ENCODE assay signal across 13 cellular contexts in genomic region chr3:168591587-168591986, GRCh38.
A peak's percentile ranks its signal among the peaks of the same experiment; 100 is the strongest.
DNase-seq lines count a peak whose midpoint lies in the region; ATAC-seq and TF ChIP-seq lines count a peak whose summit lies in the region.
"Had no signal": no experiment of that assay in that cellular context is flagged by ENCODE, and none has a peak within 500 bp of the region (broad histone marks: within the 10 kb centered on the region; RNA-seq: fewer than 3 reads in every experiment).

No MANE protein-coding gene starts in this region.

- H3T11ph ChIP-seq in H9 (ENCODE audit: low read length), result no peak overlapping the region

- no peak overlapping the region for H3K27ac ChIP-seq in H9 (ENCODE audit: insufficient read length, low read depth, low read length)
- H3K27ac ChIP-seq: BLaER1 treated with 17β-estradiol and CSF1 and Interleukin-3, amounts not matched to agents 10 nM and 100 nM had no signal

- H3K4me1 Mint-ChIP-seq in H9, result peaks cover 7 to 19% of the 10 kb centered on the region in 2 experiments; a peak in 3 of 4 replicates
- peaks cover 25% of the 10 kb centered on the region for H3K4me1 Mint-ChIP-seq in WTC11
- H3K4me1 Mint-ChIP-seq in mesothelial cell of epicardium, result peaks cover 37% of the 10 kb centered on the region
- H3K4me1 Mint-ChIP-seq: CD4-positive, CD25-positive, alpha-beta regulatory T cell had no signal

- H2BK15ac ChIP-seq in H9 (ENCODE audit: low read depth, low read length), result no peak overlapping the region

- H4K20me1 ChIP-seq in H9 (ENCODE audit: control insufficient read depth, insufficient read depth, insufficient read length), result no peaks in the 10 kb centered on the region
- H4K20me1 ChIP-seq: BLaER1 treated with 17β-estradiol and CSF1 and Interleukin-3, amounts not matched to agents 10 nM and 100 nM had no signal

- H3K27me3 ChIP-seq in H9 (ENCODE audit: insufficient read depth, low read length), result no peaks in the 10 kb centered on the region
- H3K27me3 ChIP-seq: BLaER1 treated with 17β-estradiol and CSF1 and Interleukin-3, amounts not matched to agents 10 nM and 100 nM had no signal

- H4K5ac ChIP-seq in H9 (ENCODE audit: insufficient read length, low read depth, low read length), result no peak overlapping the region

- H2AFZ ChIP-seq in H9 (ENCODE audit: low read length), result no peak overlapping the region

- H3K4me1 ChIP-seq in H9 (ENCODE audit: insufficient read depth, low read length), result no peaks in the 10 kb centered on the region

- CTCF ChIA-PET in WTC11 (lab: Charles Lee), result interaction anchor here (1.4 kb wide), 1 partner anchor 24 kb away, joined by 3 read pairs; no protein-coding TSS in a partner anchor

- no peak overlapping the region for H3K4me3 Mint-ChIP-seq in H9
- no peak overlapping the region for H3K4me3 Mint-ChIP-seq in WTC11
- H3K4me3 Mint-ChIP-seq in mesothelial cell of epicardium, result no peak overlapping the region
- H3K4me3 Mint-ChIP-seq: CD4-positive, CD25-positive, alpha-beta regulatory T cell had no signal

- H2BK5ac ChIP-seq in H9 (ENCODE audit: insufficient read length, low read length), result no peak overlapping the region

- H2BK12ac ChIP-seq in H9 (ENCODE audit: insufficient read length, low read depth, low read length), result no peak overlapping the region

- no peak overlapping the region for H3K18ac ChIP-seq in H9 (ENCODE audit: insufficient read length, low read depth, low read length)

- no peak overlapping the region for H4K91ac ChIP-seq in H9 (ENCODE audit: insufficient read length, low read depth, low read length)

- H4K8ac ChIP-seq in H9 (replicated peaks; ENCODE audit: insufficient read length, low read depth, low read length), result no peak overlapping the region

- H3K27me3 Mint-ChIP-seq in H9 (ENCODE audit: low read depth), result no peaks in the 10 kb centered on the region
- no peaks in the 10 kb centered on the region for H3K27me3 Mint-ChIP-seq in WTC11 (ENCODE audit: low read depth)
- H3K27me3 Mint-ChIP-seq in mesothelial cell of epicardium (ENCODE audit: low read depth), result no peaks in the 10 kb centered on the region
- H3K27me3 Mint-ChIP-seq: CD4-positive, CD25-positive, alpha-beta regulatory T cell had no signal

- no peak for DNase-seq in H9
- DNase-seq in NCI-H69 (lab: John Stamatoyannopoulos, UW), result peak; percentile 43
- DNase-seq in WTC11 (ENCODE audit: low spot score), result no peak
- no peak for DNase-seq in mesothelial cell of epicardium (ENCODE audit: low spot score in 2 of 2, unreplicated experiment in 2 of 2)
- no peak for DNase-seq in stimulated activated CD4-positive, alpha-beta T cell treated with anti-CD3 and anti-CD28 coated beads, Interleukin-15, amount 100 ng/mL, for 24 hours
- no peak for DNase-seq in omental fat pad (ENCODE audit: low spot score)
- DNase-seq in NCI-H2081 treated with DMSO at 0.1 percent for 48 hours (lab: John Stamatoyannopoulos, UW), result no peak
- DNase-seq: ACHN; CD4-positive, CD25-positive, alpha-beta regulatory T cell; IMR-90 had no signal

- POLR2A ChIA-PET in WTC11 (lab: Charles Lee), result no interaction called here

- ATAC-seq in WTC11 (no peak), GM19467 (IDR thresholded peaks at IDR 0.05; ENCODE audit: unreplicated experiment) (no peak), omental fat pad (ENCODE audit: low FRiP score) (no peak)
- ATAC-seq: GM12878 had no signal

- no peaks in the 10 kb centered on the region for H3K79me2 ChIP-seq in H9 (ENCODE audit: insufficient read depth, low read length)

- H3K4ac ChIP-seq in H9 (ENCODE audit: low read depth, low read length), result no peak overlapping the region

- H3K27ac Mint-ChIP-seq in H9, result peak overlapping the region; percentile 5 to 81 (median 10); a peak in 5 of 7 replicates
- H3K27ac Mint-ChIP-seq in WTC11, result peak overlapping the region; percentile 7
- H3K27ac Mint-ChIP-seq in mesothelial cell of epicardium, result peak overlapping the region; percentile 5
- H3K27ac Mint-ChIP-seq: CD4-positive, CD25-positive, alpha-beta regulatory T cell had no signal

- no peaks in the 10 kb centered on the region for H3K9me3 ChIP-seq in H9 (ENCODE audit: control insufficient read depth, low read depth, low read length)
- H3K9me3 ChIP-seq: BLaER1 treated with 17β-estradiol and CSF1 and Interleukin-3, amounts not matched to agents 10 nM and 100 nM had no signal

- no peaks in the 10 kb centered on the region; a peak in 1 of 7 replicates for H3K36me3 Mint-ChIP-seq in H9 (ENCODE audit: insufficient read depth in 1 of 3, low read depth in 3 of 3)
- H3K36me3 Mint-ChIP-seq in WTC11, result no peaks in the 10 kb centered on the region
- peaks cover 15% of the 10 kb centered on the region for H3K36me3 Mint-ChIP-seq in mesothelial cell of epicardium
- H3K36me3 Mint-ChIP-seq: CD4-positive, CD25-positive, alpha-beta regulatory T cell had no signal

- no peak overlapping the region for H2BK120ac ChIP-seq in H9 (ENCODE audit: low read depth, low read length, poor library complexity, severe bottlenecking)

- H3K14ac ChIP-seq in H9 (ENCODE audit: insufficient read depth, low read length), result no peak overlapping the region

- H3K56ac ChIP-seq in H9 (ENCODE audit: insufficient read length, low read depth, low read length), result no peak overlapping the region

- H3K9ac ChIP-seq in H9 (ENCODE audit: extremely low read depth, insufficient read length, low read length), result no peak overlapping the region
- H3K9ac ChIP-seq: BLaER1 treated with 17β-estradiol and CSF1 and Interleukin-3, amounts not matched to agents 10 nM and 100 nM had no signal

- WGBS in H9 (ENCODE audit: extremely low coverage, insufficient read length, low lambda C conversion rate), result no CpG with 5 or more reads among the region's 2 CpGs

- TF ChIP-seq CTCF in H9 (conservative IDR thresholded peaks at IDR 0.05) (no peak), WTC11 (IDR thresholded peaks at IDR 0.05) (no peak), mesothelial cell of epicardium (IDR thresholded peaks at IDR 0.05; ENCODE audit: unreplicated experiment) (no peak), omental fat pad (IDR thresholded peaks at IDR 0.05) (no peak)

- H3K9me3 Mint-ChIP-seq in H9 (no peaks in the 10 kb centered on the region), WTC11 (no peaks in the 10 kb centered on the region), mesothelial cell of epicardium (peaks cover 10% of the 10 kb centered on the region)

- no peak overlapping the region for H3K4me2 ChIP-seq in H9 (ENCODE audit: insufficient read depth, insufficient read length, low read length)
- H3K4me2 ChIP-seq: BLaER1 treated with 17β-estradiol and CSF1 and Interleukin-3, amounts not matched to agents 10 nM and 100 nM had no signal

- no peak overlapping the region for H2BK20ac ChIP-seq in H9 (ENCODE audit: low read depth, low read length, poor library complexity, severe bottlenecking)

- H3K23me2 ChIP-seq in H9 (ENCODE audit: insufficient read length, low read depth, low read length, poor library complexity, severe bottlenecking), result no peaks in the 10 kb centered on the region

- no peak overlapping the region for H3K23ac ChIP-seq in H9 (ENCODE audit: insufficient read length, low read depth, low read length)

- no peak overlapping the region for H2AK5ac ChIP-seq in H9 (ENCODE audit: insufficient read length, low read length)

- no peaks in the 10 kb centered on the region for H3K79me1 ChIP-seq in H9 (ENCODE audit: insufficient read depth, low read depth, low read length, poor library complexity, severe bottlenecking)

TF ChIP-seq in WTC11, 78 proteins besides CTCF, POLR2A, EP300 and RAD21 (continues in another document):
- TF ChIP-seq ZNF121 (CRISPR knock-in tag; IDR thresholded peaks at IDR 0.05) (no peak), SOX15 (CRISPR knock-in tag; IDR thresholded peaks at IDR 0.05) (no peak), NR3C1 (CRISPR knock-in tag; conservative IDR thresholded peaks at IDR 0.05; ENCODE audit: low read depth) (no peak), ELF4 (CRISPR knock-in tag; IDR thresholded peaks at IDR 0.05; ENCODE audit: low read depth) (no peak), NFE2L1 (CRISPR knock-in tag; IDR thresholded peaks at IDR 0.05) (no peak), NR2C2 (CRISPR knock-in tag; IDR thresholded peaks at IDR 0.05) (no peak), TCF7 (CRISPR knock-in tag; IDR thresholded peaks at IDR 0.05; ENCODE audit: low read depth) (no peak), ZNF671 (CRISPR knock-in tag; IDR thresholded peaks at IDR 0.05) (no peak), IRF2 (CRISPR knock-in tag; IDR thresholded peaks at IDR 0.05; ENCODE audit: borderline replicate concordance, low read depth) (no peak), ZNF219 (CRISPR knock-in tag; IDR thresholded peaks at IDR 0.05; ENCODE audit: borderline replicate concordance) (no peak), FOXK1 (CRISPR knock-in tag; IDR thresholded peaks at IDR 0.05) (no peak), AR (CRISPR knock-in tag; IDR thresholded peaks at IDR 0.05) (no peak)
- TF ChIP-seq, protein P1, sequence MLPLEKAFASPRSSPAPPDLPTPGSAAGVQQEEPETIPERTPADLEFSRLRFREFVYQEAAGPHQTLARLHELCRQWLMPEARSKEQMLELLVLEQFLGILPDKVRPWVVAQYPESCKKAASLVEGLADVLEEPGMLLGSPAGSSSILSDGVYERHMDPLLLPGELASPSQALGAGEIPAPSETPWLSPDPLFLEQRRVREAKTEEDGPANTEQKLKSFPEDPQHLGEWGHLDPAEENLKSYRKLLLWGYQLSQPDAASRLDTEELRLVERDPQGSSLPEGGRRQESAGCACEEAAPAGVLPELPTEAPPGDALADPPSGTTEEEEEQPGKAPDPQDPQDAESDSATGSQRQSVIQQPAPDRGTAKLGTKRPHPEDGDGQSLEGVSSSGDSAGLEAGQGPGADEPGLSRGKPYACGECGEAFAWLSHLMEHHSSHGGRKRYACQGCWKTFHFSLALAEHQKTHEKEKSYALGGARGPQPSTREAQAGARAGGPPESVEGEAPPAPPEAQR (CRISPR knock-in tag; IDR thresholded peaks at IDR 0.05), result no peak
